ENCODE assay signal across 9 cellular contexts in the genomic region with DNA sequence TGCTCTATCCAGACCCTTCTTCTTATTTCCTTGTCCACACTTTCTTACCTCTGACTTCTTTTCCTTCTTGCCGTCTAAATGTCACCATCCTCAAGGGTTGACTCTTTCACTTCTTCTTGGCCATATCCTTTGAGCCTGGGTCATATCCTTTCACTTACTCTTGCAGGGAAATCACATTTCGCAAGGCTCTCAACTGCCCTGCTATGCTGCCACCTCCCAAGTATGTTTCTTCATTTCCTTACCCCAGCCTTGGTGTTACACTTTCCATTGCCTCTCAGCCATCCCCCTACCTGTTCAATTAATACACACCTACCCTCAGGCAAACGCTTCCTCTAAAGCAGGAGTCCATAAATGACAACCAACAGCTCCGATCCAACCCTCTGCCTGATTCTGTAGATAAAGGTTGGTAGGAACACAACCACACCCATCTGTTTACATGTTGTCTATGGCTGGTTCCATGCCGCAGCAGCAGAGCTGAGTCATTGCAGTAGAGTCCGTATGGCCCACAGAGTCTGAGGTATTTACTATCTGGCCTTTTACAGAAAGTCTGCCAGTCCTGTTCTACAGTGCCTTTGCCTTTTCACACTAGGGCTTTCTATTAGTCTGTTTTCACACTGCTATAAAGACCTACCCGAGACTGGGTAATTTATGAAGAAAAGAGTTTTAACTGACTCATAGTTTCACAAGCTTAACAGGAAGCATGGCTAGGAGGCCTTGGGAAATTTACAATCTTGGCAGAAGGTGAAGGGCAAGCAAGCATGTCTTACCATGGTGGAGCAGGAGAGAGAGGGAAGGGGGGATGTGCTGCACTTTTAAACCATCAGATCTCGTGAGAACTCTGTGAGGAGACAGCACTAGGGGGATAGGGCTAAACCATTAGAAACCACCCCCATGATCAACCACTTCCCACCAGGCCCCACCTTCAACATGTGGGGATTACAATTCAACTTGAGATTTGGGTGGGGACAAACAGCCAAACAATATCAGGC.
DNase-seq lines count a peak whose midpoint lies in the region; ATAC-seq and TF ChIP-seq lines count a peak whose summit lies in the region.
"Had no signal": no experiment of that assay in that cellular context is flagged by ENCODE, and none has a peak within 500 bp of the region (broad histone marks: within the 10 kb centered on the region; RNA-seq: fewer than 3 reads in every experiment).

No MANE protein-coding gene starts in this region.

- TF ChIP-seq CTCF in upper lobe of left lung (IDR thresholded peaks at IDR 0.05) (no peak), ascending aorta (IDR thresholded peaks at IDR 0.05) (no peak)

- no peak for TF ChIP-seq POLR2A in upper lobe of left lung (IDR thresholded peaks at IDR 0.05)

- H3K36me3 ChIP-seq in upper lobe of left lung (no peaks in the 10 kb centered on the region), ascending aorta (no peaks in the 10 kb centered on the region)

- no peak for TF ChIP-seq EP300 in upper lobe of left lung (IDR thresholded peaks at IDR 0.05)

- H3K27me3 ChIP-seq in upper lobe of left lung, result no peaks in the 10 kb centered on the region
- H3K27me3 ChIP-seq in ascending aorta, result no peaks in the 10 kb centered on the region

- DNase-seq in stimulated activated CD4-positive, alpha-beta T cell treated with anti-CD3 and anti-CD28 coated beads, Interleukin-2, amount 100 ng/mL, for 24 hours, result peak; percentile 10 to 23
- DNase-seq in stimulated activated CD4-positive, alpha-beta T cell treated with anti-CD3 and anti-CD28 coated beads, Interleukin-4, amount 100 ng/mL, for 4 hours, result no peak
- DNase-seq in astrocyte of the hippocampus (ENCODE audit: low read depth, low spot score) (peak; percentile 3), upper lobe of left lung (peak in 1 of 2 donors; percentile 38), ascending aorta (ENCODE audit: low spot score in 2 of 2) (no peak), ACHN (no peak), germinal center (ENCODE audit: low spot score) (no peak)
- DNase-seq: stimulated activated naive CD4-positive, alpha-beta T cell treated with Interleukin-2 at 50 U/mL for 16 hours had no signal

- in situ Hi-C loops in ACHN (cut with HindIII; ENCODE audit: low pct_ligation_motif_present, low pct_unique_long_range_greater_than_20kb, low sequenced_read_pairs), result no loop called here

- 65 to 72% methylated on average over 8 of the region's 8 CpGs for WGBS in upper lobe of left lung, 2 donors

- ATAC-seq in HG03432 (IDR thresholded peaks at IDR 0.05; ENCODE audit: unreplicated experiment) (peak; percentile 94), upper lobe of left lung (ENCODE audit: low FRiP score in 2 of 2) (peak; percentile 36 to 74)

- H3K4me3 ChIP-seq in upper lobe of left lung (no peak overlapping the region), ascending aorta (no peak overlapping the region)

- intact Hi-C loops in ascending aorta (cut with DNase I), result no loop called here

- H3K4me1 ChIP-seq in upper lobe of left lung (no peaks in the 10 kb centered on the region), ascending aorta (no peaks in the 10 kb centered on the region)

- peaks cover 0 to 3% (median 0%) of the 10 kb centered on the region in 4 donors for H3K9me3 ChIP-seq in upper lobe of left lung
- H3K9me3 ChIP-seq in ascending aorta, result no peaks in the 10 kb centered on the region

- H3K27ac ChIP-seq in upper lobe of left lung (peak overlapping the region in 2 of 4 donors; percentile 35 to 40), ascending aorta (no peak overlapping the region)

Comparison
In these comparisons a context has a peak if more than half of its experiments do, and no peak if none do; other contexts are left out.
1. DNase-seq: peak in stimulated activated CD4-positive, alpha-beta T cell treated with anti-CD3 and anti-CD28 coated beads, Interleukin-2, amount 100 ng/mL, for 24 hours (2 of 2) and astrocyte of the hippocampus (single experiment); none in stimulated activated CD4-positive, alpha-beta T cell treated with anti-CD3 and anti-CD28 coated beads, Interleukin-4, amount 100 ng/mL, for 4 hours (0 of 2), ascending aorta (0 of 2), ACHN (single experiment) and germinal center (single experiment).